ENCODE assay signal across 10 cellular contexts in the genomic region with DNA sequence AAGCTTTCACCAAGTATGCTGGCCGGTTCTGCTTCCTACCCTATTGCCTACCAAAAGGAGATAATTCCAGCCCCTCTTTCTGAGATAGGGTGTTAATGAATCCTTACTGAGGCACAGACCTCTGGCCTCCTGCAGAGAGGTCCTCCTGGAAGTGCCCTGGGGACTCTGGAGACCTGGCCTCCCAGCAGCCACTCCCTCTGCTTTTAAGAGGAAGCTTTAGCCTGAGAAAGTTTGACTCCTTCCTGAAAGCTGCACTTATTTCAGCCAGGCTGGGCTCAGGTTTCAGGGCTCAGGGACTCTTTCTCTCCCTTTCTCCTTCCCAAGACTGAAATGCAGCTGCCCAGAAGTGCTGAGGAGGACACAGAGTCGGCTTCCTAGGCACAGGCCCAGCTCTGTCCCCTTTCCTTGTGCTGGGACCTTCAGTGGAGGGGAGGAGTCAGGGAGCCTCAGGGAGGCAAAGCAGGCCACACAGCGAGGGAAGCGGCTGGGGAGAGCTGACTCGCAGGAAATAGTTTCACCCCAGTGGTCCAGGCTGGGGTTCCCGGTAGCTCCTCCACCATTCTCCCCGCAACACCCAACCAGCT.
DNase-seq lines count a peak whose midpoint lies in the region; ATAC-seq, FAIRE-seq and TF ChIP-seq lines count a peak whose summit lies in the region.
"Had no signal": no experiment of that assay in that cellular context is flagged by ENCODE, and none has a peak within 500 bp of the region (broad histone marks: within the 10 kb centered on the region; RNA-seq: fewer than 3 reads in every experiment).

No MANE protein-coding gene starts in this region.

- peak overlapping the region; percentile 46; the same call in 1 of the 2 replicates for H2BK120ac ChIP-seq in IMR-90 (ENCODE audit: low read depth, low read length)

- H3K9me3 ChIP-seq in A549 (no peaks in the 10 kb centered on the region), IMR-90 (ENCODE audit: control insufficient read depth, insufficient read depth, low read length) (no peaks in the 10 kb centered on the region), left lung (peaks cover 0 to 2% of the 10 kb centered on the region in 2 donors)

- H4K20me1 ChIP-seq in IMR-90 (ENCODE audit: insufficient read depth, low read length): peaks cover 97% of the 10 kb centered on the region

- peak overlapping the region; percentile 28 for H2AFZ ChIP-seq in IMR-90 (replicated peaks; ENCODE audit: low read length, poor library complexity)

- H3K79me1 ChIP-seq in IMR-90 (ENCODE audit: low read depth in 1 of 2, low read length in 2 of 2): peaks cover 35 to 94% of the 10 kb centered on the region in 2 experiments

- peak overlapping the region; percentile 39; the same call in 1 of the 2 replicates for H3K56ac ChIP-seq in IMR-90 (ENCODE audit: extremely low read depth, insufficient read depth, low read length)

- peak overlapping the region; percentile 29; the same call in 1 of the 3 replicates for H2BK15ac ChIP-seq in IMR-90 (ENCODE audit: low read depth, low read length)

- no peak for TF ChIP-seq CTCF in A549 (IDR thresholded peaks at IDR 0.05)
- no peak for TF ChIP-seq CTCF in IMR-90 (conservative IDR thresholded peaks at IDR 0.05; ENCODE audit: low read depth, low read length)
- TF ChIP-seq CTCF in cardiac fibroblast (IDR thresholded peaks at IDR 0.05; ENCODE audit: low read depth, low read length): no peak
- no peak for TF ChIP-seq CTCF in left lung (IDR thresholded peaks at IDR 0.05)

- peak overlapping the region; percentile 0; the same call in 1 of the 2 replicates for H4K5ac ChIP-seq in IMR-90 (ENCODE audit: low read depth, low read length)

- no TSS peak for BruUV-seq in IMR-90 (replicated peaks; lab: Mats Ljungman, UMichigan)

- H3K4ac ChIP-seq in IMR-90 (ENCODE audit: low read depth, low read length): peak overlapping the region; percentile 68

- H3K23ac ChIP-seq in IMR-90 (ENCODE audit: low read depth, low read length): peak overlapping the region; percentile 79

- intact Hi-C loops in IMR-90 (cut with micrococcal nuclease) (no loop called here), left lung (cut with DNase I) (no loop called here)

- peak overlapping the region; percentile 47; the same call in 1 of the 2 replicates for H3K9ac ChIP-seq in IMR-90 (ENCODE audit: low read depth, low read length)

- H3K4me1 ChIP-seq in A549 (peaks cover 25% of the 10 kb centered on the region), IMR-90 (ENCODE audit: control insufficient read depth, insufficient read depth, low read length) (peaks cover 37% of the 10 kb centered on the region), left lung (peaks cover 13 to 21% of the 10 kb centered on the region in 2 donors)

- 58% methylated on average over 7 of the region's 7 CpGs for WGBS in A549 (ENCODE audit: missing lambda C conversion rate)
- 57% methylated on average over 2 of the region's 7 CpGs; no CpG with 5 or more reads in 1 of the 2 experiments for WGBS in IMR-90 (ENCODE audit: extremely low coverage in 2 of 2, insufficient read length in 1 of 2), 2 experiments

- H3K27ac ChIP-seq in A549 (peak overlapping the region; percentile 46 to 79; a peak in 4 of 6 replicates), IMR-90 (ENCODE audit: insufficient read depth, low read length) (peak overlapping the region; percentile 71), left lung (peak overlapping the region; percentile 27 to 58)

- H3K4me3 ChIP-seq in A549: no peak overlapping the region
- no peak overlapping the region for H3K4me3 ChIP-seq in IMR-90 (ENCODE audit: insufficient read depth, low read depth, low read length)
- no peak overlapping the region for H3K4me3 ChIP-seq in cardiac fibroblast (replicated peaks in 1 of 2; ENCODE audit: low read depth in 2 of 2, low read length in 2 of 2)
- no peak overlapping the region for H3K4me3 ChIP-seq in left lung

- H3K4me2 ChIP-seq in A549: peak overlapping the region; percentile 42
- peak overlapping the region; percentile 38; the same call in 1 of the 2 replicates for H3K4me2 ChIP-seq in IMR-90 (ENCODE audit: low read depth, low read length)

- H3K18ac ChIP-seq in IMR-90 (ENCODE audit: low read depth, low read length): no peak overlapping the region; the same call in 1 of the 2 replicates

- H2AK9ac ChIP-seq in IMR-90 (replicated peaks; ENCODE audit: low read depth, low read length, poor library complexity): no peak overlapping the region

- peak; percentile 63 to 71; a peak in 4 of 6 replicates for ATAC-seq in A549
- peak; percentile 71 for ATAC-seq in IMR-90 (ENCODE audit: low read depth)
- peak; percentile 89 for ATAC-seq in left lung
- ATAC-seq in HG03175 (IDR thresholded peaks at IDR 0.05; ENCODE audit: unreplicated experiment): no peak

- H2BK5ac ChIP-seq in IMR-90 (ENCODE audit: low read depth, low read length, poor library complexity, severe bottlenecking): peak overlapping the region; percentile 52

- TF ChIP-seq POLR2A in A549 (IDR thresholded peaks at IDR 0.05; ENCODE audit: low read length) (no peak), IMR-90 (IDR thresholded peaks at IDR 0.05; ENCODE audit: low read depth, low read length) (no peak)

- dilution Hi-C loops in IMR-90 (cut with HindIII; ENCODE audit: low sequenced_read_pairs, unreplicated experiment): no loop called here

- no peak for TF ChIP-seq EP300 in A549 (IDR thresholded peaks at IDR 0.05)

- CTCF ChIA-PET in A549 (lab: Yijun Ruan, JAX) (interaction anchor here (1.3 to 2.8 kb wide), 5 partner anchors 11 to 163 kb away, joined by 4 to 12 read pairs (median 4); no protein-coding TSS in a partner anchor), IMR-90 (lab: Yijun Ruan, JAX) (no interaction called here)

- peaks cover 48% of the 10 kb centered on the region for H3K9me1 ChIP-seq in IMR-90 (ENCODE audit: insufficient read depth, low read length)

- H3K36me3 ChIP-seq in IMR-90 (ENCODE audit: control insufficient read depth, insufficient read depth, low read length): peaks cover 2% of the 10 kb centered on the region; the same call in 1 of the 2 replicates
- H3K36me3 ChIP-seq in left lung: no peaks in the 10 kb centered on the region

- H4K91ac ChIP-seq in IMR-90 (ENCODE audit: insufficient read depth, low read depth, low read length): peak overlapping the region; percentile 4; the same call in 1 of the 2 replicates

- POLR2A ChIA-PET in A549 (lab: Yijun Ruan, JAX): no interaction called here
- POLR2A ChIA-PET in IMR-90 (lab: Charles Lee; ENCODE audit: unreplicated experiment): no interaction called here

- FAIRE-seq in A549 (lab: Jason Lieb, UNC): no peak
- FAIRE-seq: bronchial epithelial cell had no signal

- in situ Hi-C loops in IMR-90 (cut with MboI; ENCODE audit: low sequenced_read_pairs): no loop called here

- peak overlapping the region; percentile 40 to 66; a peak in 3 of 4 replicates for H4K8ac ChIP-seq in IMR-90 (ENCODE audit: low read depth in 2 of 2, low read length in 2 of 2)

- H3K27me3 ChIP-seq in IMR-90 (ENCODE audit: control insufficient read depth, insufficient read depth, low read length): no peaks in the 10 kb centered on the region
- no peaks in the 10 kb centered on the region for H3K27me3 ChIP-seq in left lung

- DNase-seq in A549 (ENCODE audit: low read depth in 1 of 2, low spot score in 1 of 2) (peak in 1 of 2 experiments; percentile 29), IMR-90 (peak; percentile 39), cardiac fibroblast (ENCODE audit: low read depth in 2 of 2) (peak; percentile 33 to 37), left lung (peak in 1 of 2 donors; percentile 40), ureter (ENCODE audit: low spot score) (no peak)
- no peak for DNase-seq in stimulated activated CD8-positive, alpha-beta memory T cell treated with anti-CD3 and anti-CD28 coated beads, Interleukin-4, amount 100 ng/mL, for 48 hours
- DNase-seq in stimulated activated naive CD4-positive, alpha-beta T cell treated with Interleukin-2 at 50 U/mL for 16 hours (lab: John Stamatoyannopoulos, UW): no peak
- DNase-seq: T-helper 2 cell had no signal

- TF ChIP-seq RAD21 in A549 (conservative IDR thresholded peaks at IDR 0.05 in 1 of 2, IDR thresholded peaks at IDR 0.05 in 1 of 2) (no peak), IMR-90 (IDR thresholded peaks at IDR 0.05; ENCODE audit: low read length) (no peak)

- H2BK20ac ChIP-seq in IMR-90 (ENCODE audit: low read depth, low read length): peak overlapping the region; percentile 20; the same call in 1 of the 2 replicates

- H3K14ac ChIP-seq in IMR-90 (replicated peaks; ENCODE audit: low read depth, low read length): no peak overlapping the region; the same call in 1 of the 2 replicates

- H2AK5ac ChIP-seq in IMR-90 (ENCODE audit: low read depth, low read length): peak overlapping the region; percentile 61

TF ChIP-seq in A549, 52 proteins besides CTCF, POLR2A, EP300 and RAD21 (continues in another document):
- TF ChIP-seq MAFK (IDR thresholded peaks at IDR 0.05; ENCODE audit: partially characterized antibody): no peak
- no peak for TF ChIP-seq HOXB5 (CRISPR knock-in tag; IDR thresholded peaks at IDR 0.05)
- no peak for TF ChIP-seq NR3C1 (IDR thresholded peaks at IDR 0.05)
- no peak for TF ChIP-seq FOSB (CRISPR knock-in tag; IDR thresholded peaks at IDR 0.05)
- no peak for TF ChIP-seq RARB (CRISPR knock-in tag; IDR thresholded peaks at IDR 0.05)
- TF ChIP-seq, protein P1, sequence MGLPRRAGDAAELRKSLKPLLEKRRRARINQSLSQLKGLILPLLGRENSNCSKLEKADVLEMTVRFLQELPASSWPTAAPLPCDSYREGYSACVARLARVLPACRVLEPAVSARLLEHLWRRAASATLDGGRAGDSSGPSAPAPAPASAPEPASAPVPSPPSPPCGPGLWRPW (IDR thresholded peaks at IDR 0.05): no peak
- TF ChIP-seq ESRRA (IDR thresholded peaks at IDR 0.05; ENCODE audit: borderline replicate concordance, low read length): no peak
- TF ChIP-seq POLR2AphosphoS2 (conservative IDR thresholded peaks at IDR 0.05; ENCODE audit: low read length): no peak
- no peak for TF ChIP-seq CHD4 (IDR thresholded peaks at IDR 0.05; ENCODE audit: borderline replicate concordance)

TF ChIP-seq in IMR-90, 13 proteins besides CTCF, POLR2A, EP300 and RAD21 (continues in another document):
- no peak for TF ChIP-seq CEBPB (IDR thresholded peaks at IDR 0.05; ENCODE audit: low read depth, low read length)
- no peak for TF ChIP-seq RFX5 (IDR thresholded peaks at IDR 0.05; ENCODE audit: low read depth, low read length)
- TF ChIP-seq, protein P2, sequence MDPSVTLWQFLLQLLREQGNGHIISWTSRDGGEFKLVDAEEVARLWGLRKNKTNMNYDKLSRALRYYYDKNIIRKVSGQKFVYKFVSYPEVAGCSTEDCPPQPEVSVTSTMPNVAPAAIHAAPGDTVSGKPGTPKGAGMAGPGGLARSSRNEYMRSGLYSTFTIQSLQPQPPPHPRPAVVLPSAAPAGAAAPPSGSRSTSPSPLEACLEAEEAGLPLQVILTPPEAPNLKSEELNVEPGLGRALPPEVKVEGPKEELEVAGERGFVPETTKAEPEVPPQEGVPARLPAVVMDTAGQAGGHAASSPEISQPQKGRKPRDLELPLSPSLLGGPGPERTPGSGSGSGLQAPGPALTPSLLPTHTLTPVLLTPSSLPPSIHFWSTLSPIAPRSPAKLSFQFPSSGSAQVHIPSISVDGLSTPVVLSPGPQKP (IDR thresholded peaks at IDR 0.05; ENCODE audit: borderline replicate concordance, low read depth, low read length): no peak
- no peak for TF ChIP-seq FOS (IDR thresholded peaks at IDR 0.05; ENCODE audit: low read depth, low read length)
- TF ChIP-seq BHLHE40 (IDR thresholded peaks at IDR 0.05; ENCODE audit: low read depth, low read length): no peak
- TF ChIP-seq MAZ (IDR thresholded peaks at IDR 0.05; ENCODE audit: borderline replicate concordance, low read depth, low read length): no peak

Comparison
In these comparisons a context has a peak if more than half of its experiments do, and no peak if none do; other contexts are left out.
1. DNase-seq: peak in IMR-90 (single experiment) and cardiac fibroblast (2 of 2); none in ureter (single experiment), stimulated activated CD8-positive, alpha-beta memory T cell treated with anti-CD3 and anti-CD28 coated beads, Interleukin-4, amount 100 ng/mL, for 48 hours (single experiment) and stimulated activated naive CD4-positive, alpha-beta T cell treated with Interleukin-2 at 50 U/mL for 16 hours (single experiment).
2. Peak in every context shown above with its lines, with median percentiles within 50 percentile points of each other: H3K27ac ChIP-seq.